In genomic region chr7:35313575-35313974, GRCh38 we compare ENCODE assay signal across 16 cellular contexts. TPM values are rescaled to one million over a fixed set of nuclear protein-coding genes. Genes with fewer than 3 reads are reported as not detected.
DNase-seq lines count a peak whose midpoint lies in the region; ATAC-seq and TF ChIP-seq lines count a peak whose summit lies in the region.
"Had no signal": no experiment of that assay in that cellular context is flagged by ENCODE, and none has a peak within 500 bp of the region (broad histone marks: within the 10 kb centered on the region; RNA-seq: fewer than 3 reads in every experiment).

No MANE protein-coding gene starts in this region.

- no peak overlapping the region for H3K4me3 Mint-ChIP-seq in activated naive CD8-positive, alpha-beta T cell treated with anti-CD3 and anti-CD28 coated beads, Interleukin-2, amount 50 U/mL, for 24 hours
- H3K4me3 Mint-ChIP-seq: CD14-positive monocyte; CD8-positive, alpha-beta T cell; GM23338 had no signal

- H3K4me2 ChIP-seq in PC-9: no peak overlapping the region
- H3K4me2 ChIP-seq: GM23338 had no signal

- H3K4me3 ChIP-seq in PC-9 (no peak overlapping the region), SJCRH30 (no peak overlapping the region)
- H3K4me3 ChIP-seq: GM23338 had no signal

- peaks cover 1% of the 10 kb centered on the region for H3K27me3 Mint-ChIP-seq in activated naive CD8-positive, alpha-beta T cell treated with anti-CD3 and anti-CD28 coated beads, Interleukin-2, amount 50 U/mL, for 24 hours

- intact Hi-C loops in PC-9 (cut with micrococcal nuclease; ENCODE audit: unreplicated experiment): no loop called here
- intact Hi-C loops in left cardiac atrium (cut with DNase I): no loop called here

- no peaks in the 10 kb centered on the region for H4K20me1 ChIP-seq in PC-9 (ENCODE audit: insufficient read depth)

- no TSS peak for BruUV-seq in PC-9 (replicated peaks; lab: Mats Ljungman, UMichigan)

- H3K9me3 ChIP-seq in PC-9 (ENCODE audit: insufficient read depth, low read depth): no peaks in the 10 kb centered on the region
- no peaks in the 10 kb centered on the region for H3K9me3 ChIP-seq in SJCRH30 (replicated peaks)

- no peaks in the 10 kb centered on the region for H3K4me1 ChIP-seq in PC-9 (replicated peaks; ENCODE audit: insufficient read depth)
- H3K4me1 ChIP-seq in SJCRH30: no peaks in the 10 kb centered on the region

- H2AFZ ChIP-seq in PC-9: peak overlapping the region; percentile 24; the same call in 1 of the 2 replicates
- H2AFZ ChIP-seq: GM23338 had no signal

- no peaks in the 10 kb centered on the region for H3K79me2 ChIP-seq in PC-9 (ENCODE audit: low read depth)

- DNase-seq in Ammon's horn (ENCODE audit: low spot score): peak; percentile 34
- DNase-seq in PC-9: no peak
- DNase-seq in left cardiac atrium: no peak
- no peak for DNase-seq in left lobe of liver (ENCODE audit: low spot score)
- no peak for DNase-seq in activated naive CD8-positive, alpha-beta T cell treated with anti-CD3 and anti-CD28 coated beads, Interleukin-2, amount 50 U/mL, for 24 hours
- no peak for DNase-seq in RKO (ENCODE audit: low spot score)
- no peak for DNase-seq in SJCRH30
- DNase-seq: CD8-positive, alpha-beta T cell; COR-L47; DMS153; DMS79 treated with DMSO at 0.1 percent for 48 hours; EL; GDM1; H7 had no signal

- no peaks in the 10 kb centered on the region for H3K9me2 ChIP-seq in PC-9 (ENCODE audit: insufficient read depth)

- ATAC-seq in left cardiac atrium (peak; percentile 56 to 74), left lobe of liver (peak; percentile 39)
- no peak for ATAC-seq in activated naive CD8-positive, alpha-beta T cell treated with anti-CD3 and anti-CD28 coated beads, Interleukin-2, amount 50 U/mL, for 24 hours
- ATAC-seq: CD8-positive, alpha-beta T cell; GM23338 had no signal

- H3F3A ChIP-seq in PC-9 (ENCODE audit: insufficient read depth, low read depth): no peaks in the 10 kb centered on the region

- TF ChIP-seq CTCF in PC-9 (conservative IDR thresholded peaks at IDR 0.05): no peak

- CTCF ChIA-PET in PC-9 (lab: Charles Lee): no interaction called here

- H3K4me1 Mint-ChIP-seq in activated naive CD8-positive, alpha-beta T cell treated with anti-CD3 and anti-CD28 coated beads, Interleukin-2, amount 50 U/mL, for 24 hours: no peaks in the 10 kb centered on the region
- H3K4me1 Mint-ChIP-seq: CD14-positive monocyte, GM23338 had no signal

- no peaks in the 10 kb centered on the region for H3K36me3 Mint-ChIP-seq in activated naive CD8-positive, alpha-beta T cell treated with anti-CD3 and anti-CD28 coated beads, Interleukin-2, amount 50 U/mL, for 24 hours (ENCODE audit: low read depth)
- H3K36me3 Mint-ChIP-seq: CD14-positive monocyte; CD8-positive, alpha-beta T cell had no signal

- H3K9me3 Mint-ChIP-seq in activated naive CD8-positive, alpha-beta T cell treated with anti-CD3 and anti-CD28 coated beads, Interleukin-2, amount 50 U/mL, for 24 hours: no peaks in the 10 kb centered on the region
- H3K9me3 Mint-ChIP-seq: CD8-positive, alpha-beta T cell; GM23338 had no signal

- no peaks in the 10 kb centered on the region for H3K27me3 ChIP-seq in PC-9 (ENCODE audit: insufficient read depth, low read depth)
- H3K27me3 ChIP-seq in SJCRH30: no peaks in the 10 kb centered on the region

- H3K36me3 ChIP-seq in PC-9 (ENCODE audit: low read depth) (no peaks in the 10 kb centered on the region), SJCRH30 (no peaks in the 10 kb centered on the region)

- no peak overlapping the region for H3K27ac ChIP-seq in PC-9
- no peak overlapping the region for H3K27ac ChIP-seq in SJCRH30

- POLR2A ChIA-PET in PC-9 (lab: Charles Lee; ENCODE audit: unreplicated experiment): no interaction called here

- no peak overlapping the region for H3K27ac Mint-ChIP-seq in activated naive CD8-positive, alpha-beta T cell treated with anti-CD3 and anti-CD28 coated beads, Interleukin-2, amount 50 U/mL, for 24 hours
- H3K27ac Mint-ChIP-seq: CD14-positive monocyte; CD8-positive, alpha-beta T cell; GM23338 had no signal

RNA-seq across cellular contexts. Expression of gene TBX20, which starts 59.7 kb away (rescaled TPM):
- total RNA-seq in PC-9 (2021) (1.1 and 1.7 TPM in 2 replicates), left cardiac atrium (100 to 1,000 TPM; 109 to 126 TPM), left lobe of liver (1.5 TPM)
- total RNA-seq in SJCRH30 (2014; rRNA removed; shearing (Covaris generic)): 2.0 and 2.6 TPM in 2 replicates
- total RNA-seq: CD8-positive, alpha-beta T cell had no signal

Comparison
In these comparisons a context has a peak if more than half of its experiments do, and no peak if none do; other contexts are left out.
1. RNA of gene TBX20, which starts 59.7 kb away (total RNA-seq): 109 to 126 TPM in left cardiac atrium; 2.0 to 2.6 TPM in SJCRH30, 1.5 TPM in left lobe of liver (single experiment) and 1.1 to 1.7 TPM in PC-9; every median in the first group is over 10 times any median in the second.